In genomic region chr4:167117273-167117672, GRCh38 we compare ENCODE assay signal across 15 cellular contexts.
"Had no signal": no experiment of that assay in that cellular context is flagged by ENCODE, and none has a peak within 500 bp of the region (broad histone marks: within the 10 kb centered on the region; RNA-seq: fewer than 3 reads in every experiment).

No MANE protein-coding gene starts in this region.

- DNase-seq: activated naive CD4-positive, alpha-beta T cell treated with Interleukin-2 at 50 U/mL for 16 hours; caudate nucleus; colonic mucosa; left cardiac atrium; lower lobe of right lung; mucosa of descending colon; naive thymus-derived CD8-positive, alpha-beta T cell; nucleus accumbens; right cardiac atrium; spleen; stimulated activated CD4-positive, alpha-beta T cell treated with anti-CD3 and anti-CD28 coated beads, Interleukin-1b, Interleukin-23, amount 100 ng/mL, for 48 hours had no signal

- H3K27me3 ChIP-seq: colonic mucosa, spleen, tibial nerve had no signal

- H3K4me1 ChIP-seq: colonic mucosa, lower lobe of right lung, spleen, tibial nerve had no signal

- H3K27ac Mint-ChIP-seq: activated T-helper 1 cell treated with anti-CD3 and anti-CD28 coated beads, Interleukin-12 subunit alpha, Interleukin-12 subunit beta, Interleukin-2, Interleukin-4 antibody, amounts not matched to agents 30 ng/mL and 10 ng/mL and 1 ng/mL, durations not matched to agents 14 hours and 24 hours and 36 hours; naive thymus-derived CD8-positive, alpha-beta T cell; progenitor cell of endocrine pancreas; stimulated activated memory B cell treated with anti-CD40 and anti-IgM and Interleukin-4, amounts not matched to agents 10 μg/mL and 1 μg/mL and 100 μg/mL, for 72 hours had no signal

- H3K27ac ChIP-seq: colonic mucosa, lower lobe of right lung, spleen, tibial nerve had no signal

- H3K4me3 ChIP-seq: colonic mucosa, lower lobe of right lung, mucosa of descending colon, spleen, tibial nerve had no signal

- H3K9me3 Mint-ChIP-seq: activated T-helper 1 cell treated with anti-CD3 and anti-CD28 coated beads, Interleukin-12 subunit alpha, Interleukin-12 subunit beta, Interleukin-2, Interleukin-4 antibody, amounts not matched to agents 30 ng/mL and 10 ng/mL and 1 ng/mL, durations not matched to agents 14 hours and 24 hours and 36 hours; stimulated activated memory B cell treated with anti-CD40 and anti-IgM and Interleukin-4, amounts not matched to agents 10 μg/mL and 1 μg/mL and 100 μg/mL, for 72 hours had no signal

- H3K4me3 Mint-ChIP-seq: activated T-helper 1 cell treated with anti-CD3 and anti-CD28 coated beads, Interleukin-12 subunit alpha, Interleukin-12 subunit beta, Interleukin-2, Interleukin-4 antibody, amounts not matched to agents 30 ng/mL and 10 ng/mL and 1 ng/mL, durations not matched to agents 14 hours and 24 hours and 36 hours; naive thymus-derived CD8-positive, alpha-beta T cell; stimulated activated memory B cell treated with anti-CD40 and anti-IgM and Interleukin-4, amounts not matched to agents 10 μg/mL and 1 μg/mL and 100 μg/mL, for 72 hours had no signal

- H3K36me3 ChIP-seq: colonic mucosa, lower lobe of right lung, spleen, tibial nerve had no signal

- H3K36me3 Mint-ChIP-seq: naive thymus-derived CD8-positive, alpha-beta T cell; stimulated activated memory B cell treated with anti-CD40 and anti-IgM and Interleukin-4, amounts not matched to agents 10 μg/mL and 1 μg/mL and 100 μg/mL, for 72 hours had no signal

- H3K4me1 Mint-ChIP-seq: naive thymus-derived CD8-positive, alpha-beta T cell; stimulated activated memory B cell treated with anti-CD40 and anti-IgM and Interleukin-4, amounts not matched to agents 10 μg/mL and 1 μg/mL and 100 μg/mL, for 72 hours had no signal

- H3K9me3 ChIP-seq: colonic mucosa, lower lobe of right lung, mucosa of descending colon, spleen, tibial nerve had no signal

- ATAC-seq: left cardiac atrium; lower lobe of right lung; mucosa of descending colon; naive thymus-derived CD8-positive, alpha-beta T cell; right cardiac atrium; stimulated activated memory B cell treated with anti-CD40 and anti-IgM and Interleukin-4, amounts not matched to agents 10 μg/mL and 1 μg/mL and 100 μg/mL, for 72 hours had no signal

- H3K27me3 Mint-ChIP-seq: naive thymus-derived CD8-positive, alpha-beta T cell; progenitor cell of endocrine pancreas; stimulated activated memory B cell treated with anti-CD40 and anti-IgM and Interleukin-4, amounts not matched to agents 10 μg/mL and 1 μg/mL and 100 μg/mL, for 72 hours had no signal
